18 cellular contexts compared by ENCODE assay signal in the genomic region with DNA sequence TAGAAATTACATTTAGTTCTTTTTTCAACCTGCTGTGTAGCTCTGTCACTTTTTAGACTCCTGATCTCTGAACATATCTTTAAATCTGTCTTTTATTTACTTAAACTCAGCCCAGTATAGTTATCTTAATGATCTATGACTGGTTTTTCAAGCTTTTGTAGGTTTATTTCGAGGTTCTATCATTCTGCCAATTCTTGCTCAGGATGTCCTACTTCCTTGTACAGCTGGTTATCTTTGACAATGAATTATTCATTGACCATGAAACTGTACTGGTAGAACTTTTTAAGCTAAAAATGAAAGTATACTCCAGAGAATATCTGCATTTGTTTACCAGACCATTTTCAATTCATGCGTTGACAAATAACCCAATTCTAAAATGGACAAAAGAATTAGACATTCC. TPM values are rescaled to one million over a fixed set of nuclear protein-coding genes. Genes with fewer than 3 reads are reported as not detected.
DNase-seq lines count a peak whose midpoint lies in the region; ATAC-seq and TF ChIP-seq lines count a peak whose summit lies in the region.
"Had no signal": no experiment of that assay in that cellular context is flagged by ENCODE, and none has a peak within 500 bp of the region (broad histone marks: within the 10 kb centered on the region; RNA-seq: fewer than 3 reads in every experiment).

No MANE protein-coding gene starts in this region.

- intact Hi-C loops in activated CD4-positive, alpha-beta memory T cell treated with anti-CD3 and anti-CD28 coated beads for 36 hours (cut with micrococcal nuclease): no loop called here

- DNase-seq in activated CD4-positive, alpha-beta memory T cell treated with anti-CD3 and anti-CD28 coated beads for 36 hours: no peak
- DNase-seq in activated CD4-positive, alpha-beta memory T cell treated with anti-CD3 and anti-CD28 coated beads, Interleukin-2, amount 10 ng/mL, durations not matched to agents 7 days and 5 days: no peak
- DNase-seq in effector memory CD8-positive, alpha-beta T cell: no peak
- DNase-seq in renal cortical epithelial cell (ENCODE audit: low read depth) (peak; percentile 45), left lobe of liver (ENCODE audit: low spot score) (no peak), erythroblast (lab: John Stamatoyannopoulos, UW) (no peak)
- DNase-seq: activated CD8-positive, alpha-beta memory T cell treated with anti-CD3 and anti-CD28 coated beads for 24 hours; heart right ventricle; mesendoderm; NCI-H1436 treated with DMSO at 0.1 percent for 48 hours; NCI-H226; stimulated activated naive CD4-positive, alpha-beta T cell; upper lobe of right lung had no signal

- no peak overlapping the region for H3K4me3 ChIP-seq in Loucy (ENCODE audit: low read length, poor library complexity, severe bottlenecking)
- H3K4me3 ChIP-seq: heart right ventricle, neural progenitor cell, upper lobe of right lung had no signal

- no peak for TF ChIP-seq CTCF in Loucy (conservative IDR thresholded peaks at IDR 0.05; ENCODE audit: low read length)

- peaks cover 61% of the 10 kb centered on the region for H3K4me1 Mint-ChIP-seq in activated CD4-positive, alpha-beta memory T cell treated with anti-CD3 and anti-CD28 coated beads for 36 hours (ENCODE audit: low read depth)
- peaks cover 31% of the 10 kb centered on the region for H3K4me1 Mint-ChIP-seq in activated CD4-positive, alpha-beta memory T cell treated with anti-CD3 and anti-CD28 coated beads, Interleukin-2, amount 10 ng/mL, durations not matched to agents 7 days and 5 days
- peaks cover 39 to 64% of the 10 kb centered on the region in 2 donors for H3K4me1 Mint-ChIP-seq in effector memory CD8-positive, alpha-beta T cell (ENCODE audit: low read depth in 2 of 2)
- H3K4me1 Mint-ChIP-seq: neural progenitor cell had no signal

- no peaks in the 10 kb centered on the region for H3K9me3 ChIP-seq in Loucy (ENCODE audit: insufficient read depth, low read depth, low read length)
- H3K9me3 ChIP-seq: upper lobe of right lung had no signal

- no peaks in the 10 kb centered on the region for H3K36me3 Mint-ChIP-seq in activated CD4-positive, alpha-beta memory T cell treated with anti-CD3 and anti-CD28 coated beads for 36 hours
- peaks cover 58% of the 10 kb centered on the region for H3K36me3 Mint-ChIP-seq in activated CD4-positive, alpha-beta memory T cell treated with anti-CD3 and anti-CD28 coated beads, Interleukin-2, amount 10 ng/mL, durations not matched to agents 7 days and 5 days (ENCODE audit: low read depth)
- H3K36me3 Mint-ChIP-seq in effector memory CD8-positive, alpha-beta T cell (ENCODE audit: insufficient read depth): peaks cover 12% of the 10 kb centered on the region
- H3K36me3 Mint-ChIP-seq: neural progenitor cell had no signal

- TF ChIP-seq POLR2A in erythroblast (IDR thresholded peaks at IDR 0.05; ENCODE audit: low read length): no peak

- H3K27me3 ChIP-seq in Loucy (ENCODE audit: insufficient read depth, low read length, poor library complexity, severe bottlenecking): no peaks in the 10 kb centered on the region
- H3K27me3 ChIP-seq: upper lobe of right lung had no signal

- H3K9me3 Mint-ChIP-seq in activated CD4-positive, alpha-beta memory T cell treated with anti-CD3 and anti-CD28 coated beads for 36 hours: no peaks in the 10 kb centered on the region
- peaks cover 3% of the 10 kb centered on the region for H3K9me3 Mint-ChIP-seq in activated CD4-positive, alpha-beta memory T cell treated with anti-CD3 and anti-CD28 coated beads, Interleukin-2, amount 10 ng/mL, durations not matched to agents 7 days and 5 days
- H3K9me3 Mint-ChIP-seq in effector memory CD8-positive, alpha-beta T cell: no peaks in the 10 kb centered on the region
- H3K9me3 Mint-ChIP-seq: neural progenitor cell had no signal

- H3K4me1 ChIP-seq in Loucy (ENCODE audit: insufficient read depth, low read length, poor library complexity, severe bottlenecking): peaks cover 8% of the 10 kb centered on the region
- H3K4me1 ChIP-seq: heart right ventricle had no signal

- H3K27ac Mint-ChIP-seq in activated CD4-positive, alpha-beta memory T cell treated with anti-CD3 and anti-CD28 coated beads for 36 hours: peak overlapping the region; percentile 39
- no peak overlapping the region for H3K27ac Mint-ChIP-seq in activated CD4-positive, alpha-beta memory T cell treated with anti-CD3 and anti-CD28 coated beads, Interleukin-2, amount 10 ng/mL, durations not matched to agents 7 days and 5 days
- H3K27ac Mint-ChIP-seq in effector memory CD8-positive, alpha-beta T cell: peak overlapping the region; percentile 3 to 85
- H3K27ac Mint-ChIP-seq: neural progenitor cell had no signal

- H3K4me2 ChIP-seq in Loucy (ENCODE audit: low read depth, low read length, poor library complexity, severe bottlenecking): peak overlapping the region; percentile 6
- H3K4me2 ChIP-seq: neural progenitor cell had no signal

- no peaks in the 10 kb centered on the region for H3F3A ChIP-seq in Loucy (ENCODE audit: low read depth)

- ATAC-seq in effector memory CD8-positive, alpha-beta T cell (replicated peaks): peak; percentile 19
- ATAC-seq in left lobe of liver (no peak), HG02870 (IDR thresholded peaks at IDR 0.05; ENCODE audit: unreplicated experiment) (no peak)
- ATAC-seq: heart right ventricle, upper lobe of right lung had no signal

- no peak overlapping the region for H2AFZ ChIP-seq in Loucy (ENCODE audit: low read length)
- H2AFZ ChIP-seq: neural progenitor cell had no signal

- CTCF ChIA-PET in activated CD4-positive, alpha-beta memory T cell treated with anti-CD3 and anti-CD28 coated beads for 36 hours (lab: Charles Lee): interaction anchor here (1.5 kb wide), 1 partner anchor 82 kb away, joined by 6 read pairs; no protein-coding TSS in a partner anchor
- CTCF ChIA-PET in activated CD4-positive, alpha-beta memory T cell treated with anti-CD3 and anti-CD28 coated beads, Interleukin-2, amount 10 ng/mL, durations not matched to agents 7 days and 5 days (lab: Charles Lee): interaction anchor here (2.5 kb wide), 1 partner anchor 82 kb away, joined by 9 read pairs; no protein-coding TSS in a partner anchor

- no peak overlapping the region for H3K9ac ChIP-seq in Loucy (ENCODE audit: low read depth, low read length, poor library complexity, severe bottlenecking)
- H3K9ac ChIP-seq: neural progenitor cell had no signal

- no peaks in the 10 kb centered on the region for H3K9me2 ChIP-seq in Loucy (replicated peaks; ENCODE audit: low read depth, low read length)

- no peaks in the 10 kb centered on the region for H3K27me3 Mint-ChIP-seq in activated CD4-positive, alpha-beta memory T cell treated with anti-CD3 and anti-CD28 coated beads for 36 hours
- peaks cover under 1% of the 10 kb centered on the region for H3K27me3 Mint-ChIP-seq in activated CD4-positive, alpha-beta memory T cell treated with anti-CD3 and anti-CD28 coated beads, Interleukin-2, amount 10 ng/mL, durations not matched to agents 7 days and 5 days
- no peaks in the 10 kb centered on the region for H3K27me3 Mint-ChIP-seq in effector memory CD8-positive, alpha-beta T cell

- H3K79me2 ChIP-seq in Loucy (ENCODE audit: insufficient read depth, low read length): no peaks in the 10 kb centered on the region

- POLR2A ChIA-PET in activated CD4-positive, alpha-beta memory T cell treated with anti-CD3 and anti-CD28 coated beads for 36 hours (lab: Charles Lee): interaction anchor here (0.7 kb wide), 1 partner anchor 39 kb away, joined by 3 read pairs; no protein-coding TSS in a partner anchor
- POLR2A ChIA-PET in activated CD4-positive, alpha-beta memory T cell treated with anti-CD3 and anti-CD28 coated beads, Interleukin-2, amount 10 ng/mL, durations not matched to agents 7 days and 5 days (lab: Charles Lee): no interaction called here

- H3K36me3 ChIP-seq in Loucy (ENCODE audit: insufficient read depth, low read length): no peaks in the 10 kb centered on the region
- H3K36me3 ChIP-seq: heart right ventricle, neural progenitor cell, upper lobe of right lung had no signal

- no peak overlapping the region for H3K4me3 Mint-ChIP-seq in activated CD4-positive, alpha-beta memory T cell treated with anti-CD3 and anti-CD28 coated beads for 36 hours
- no peak overlapping the region for H3K4me3 Mint-ChIP-seq in activated CD4-positive, alpha-beta memory T cell treated with anti-CD3 and anti-CD28 coated beads, Interleukin-2, amount 10 ng/mL, durations not matched to agents 7 days and 5 days
- peak overlapping the region in 1 of 2 donors; percentile 5 for H3K4me3 Mint-ChIP-seq in effector memory CD8-positive, alpha-beta T cell
- H3K4me3 Mint-ChIP-seq: neural progenitor cell had no signal

- no peaks in the 10 kb centered on the region for H4K20me1 ChIP-seq in Loucy (ENCODE audit: insufficient read depth, low read length, poor library complexity, severe bottlenecking)

RNA-seq across cellular contexts. Expression of gene TC2N, which starts 37.8 kb away (rescaled TPM):
- total RNA-seq in activated CD4-positive, alpha-beta memory T cell treated with anti-CD3 and anti-CD28 coated beads for 36 hours: 10 to 100 TPM; 44.9 to 46.6 TPM
- total RNA-seq in activated CD4-positive, alpha-beta memory T cell treated with anti-CD3 and anti-CD28 coated beads, Interleukin-2, amount 10 ng/mL, durations not matched to agents 7 days and 5 days: 100 to 1,000 TPM; 180 to 195 TPM
- total RNA-seq in renal cortical epithelial cell (4.6 and 18.4 TPM in 2 replicates), left lobe of liver (1.5 TPM)
- total RNA-seq: LHCN-M2, RPMI7951 had no signal
